31 cellular contexts compared by ENCODE assay signal in the genomic region with DNA sequence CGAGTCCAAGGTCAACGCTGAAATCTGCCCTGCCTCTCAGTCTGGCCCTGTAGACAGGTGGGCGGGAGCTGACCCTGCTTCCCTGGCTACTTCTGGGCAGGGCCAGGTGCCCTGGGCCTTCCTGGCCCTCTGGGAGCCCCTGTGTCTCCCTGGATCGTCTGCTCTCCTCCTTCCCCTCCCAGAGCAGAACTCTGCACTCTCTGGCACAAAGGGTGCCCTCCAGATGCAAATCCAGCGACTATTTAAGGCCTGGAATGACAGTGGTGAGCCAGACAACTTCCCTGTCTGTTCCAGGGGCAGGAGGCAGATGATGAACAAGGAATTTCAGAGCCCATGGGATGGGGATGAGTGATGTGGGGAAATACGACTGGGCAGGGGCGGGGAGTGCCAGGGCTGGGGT.
"Had no signal": no experiment of that assay in that cellular context is flagged by ENCODE, and none has a peak within 500 bp of the region (broad histone marks: within the 10 kb centered on the region; RNA-seq: fewer than 3 reads in every experiment).

No MANE protein-coding gene starts in this region.

- H3K4me3 ChIP-seq: ascending aorta, breast epithelium, cardiac muscle cell, colonic mucosa, esophagus squamous epithelium, gastroesophageal sphincter had no signal

- ATAC-seq: activated naive CD4-positive, alpha-beta T cell treated with anti-CD3 and anti-CD28 coated beads, Interleukin-2, amount 50 U/mL, for 72 hours; activated T-cell treated with anti-CD3 and anti-CD28 coated beads, Interleukin-2, amount 50 U/mL, for 72 hours; gastroesophageal sphincter; T-cell; WTC11 had no signal

- FAIRE-seq: endometrium, endothelial cell of umbilical vein, TTC549 had no signal

- H3K27ac ChIP-seq: ascending aorta, breast epithelium, cardiac muscle cell, colonic mucosa, epithelial cell of prostate, esophagus squamous epithelium, gastroesophageal sphincter, VCaP had no signal

- H3K9me3 ChIP-seq: ascending aorta, breast epithelium, colonic mucosa, esophagus squamous epithelium, gastroesophageal sphincter had no signal

- DNase-seq: activated CD4-positive, alpha-beta memory T cell treated with anti-CD3 and anti-CD28 coated beads, Interleukin-2, amount 10 ng/mL, durations not matched to agents 7 days and 5 days; activated CD4-positive, alpha-beta T cell treated with anti-CD3 and anti-CD28 coated beads for 1 hour; activated CD4-positive, alpha-beta T cell treated with anti-CD3 and anti-CD28 coated beads for 4 hours; activated CD4-positive, alpha-beta T cell treated with anti-CD3 and anti-CD28 coated beads, Interleukin-2, amount 10 ng/mL, durations not matched to agents 7 days and 5 days; activated CD4-positive, alpha-beta T cell treated with anti-CD3 and anti-CD28 coated beads, Interleukin-2, amount 50 U/mL, for 4 hours; activated CD8-positive, alpha-beta memory T cell treated with anti-CD3 and anti-CD28 coated beads, Interleukin-2, amount 50 U/mL, for 48 hours; activated gamma-delta T cell; activated naive CD4-positive, alpha-beta T cell; activated naive CD4-positive, alpha-beta T cell treated with anti-CD3 and anti-CD28 coated beads, Interleukin-2, amount 10 ng/mL, durations not matched to agents 7 days and 5 days; activated naive CD8-positive, alpha-beta T cell treated with anti-CD3 and anti-CD28 coated beads, Interleukin-2, amount 10 ng/mL, durations not matched to agents 7 days and 5 days; activated T-cell treated with anti-CD3 and anti-CD28 coated beads for 4 hours; activated T-cell treated with anti-CD3 and anti-CD28 coated beads, Interleukin-2, amount 50 U/mL, for 24 hours; activated T-cell treated with anti-CD3 and anti-CD28 coated beads, Interleukin-2, amount 50 U/mL, for 72 hours; central memory CD4-positive, alpha-beta T cell; cerebellar nuclear complex; colonic mucosa; effector CD8-positive, alpha-beta T cell; esophagus squamous epithelium; foreskin melanocyte; T-cell had no signal

- H3K36me3 ChIP-seq: ascending aorta, breast epithelium, cardiac muscle cell, colonic mucosa, esophagus squamous epithelium, gastroesophageal sphincter had no signal

- H3K4me1 ChIP-seq: ascending aorta, breast epithelium, colonic mucosa, esophagus squamous epithelium, gastroesophageal sphincter had no signal

- H3K27me3 ChIP-seq: ascending aorta, breast epithelium, cardiac muscle cell, colonic mucosa, esophagus squamous epithelium, gastroesophageal sphincter had no signal
